ENCODE assay signal across 1 cellular context in genomic region chr12:10215451-10215850, GRCh38.
TF ChIP-seq lines count a peak whose summit lies in the region.

No MANE protein-coding gene starts in this region.

TF ChIP-seq in HCT116, 20 proteins besides CTCF, POLR2A, EP300 and RAD21 (continued from another document):
- no peak for TF ChIP-seq REST (IDR thresholded peaks at IDR 0.05; ENCODE audit: low read depth)
- TF ChIP-seq TCF7L2 (IDR thresholded peaks at IDR 0.05; ENCODE audit: borderline replicate concordance, extremely low read depth, insufficient read depth, insufficient read length): no peak
- TF ChIP-seq CEBPB (IDR thresholded peaks at IDR 0.05; ENCODE audit: low read depth): no peak
- TF ChIP-seq ZBTB33 (IDR thresholded peaks at IDR 0.05; ENCODE audit: extremely low read depth, insufficient replicate concordance, low read length): no peak
- no peak for TF ChIP-seq POLR2AphosphoS5 (IDR thresholded peaks at IDR 0.05; ENCODE audit: low read depth, low read length)
